In the genomic region with DNA sequence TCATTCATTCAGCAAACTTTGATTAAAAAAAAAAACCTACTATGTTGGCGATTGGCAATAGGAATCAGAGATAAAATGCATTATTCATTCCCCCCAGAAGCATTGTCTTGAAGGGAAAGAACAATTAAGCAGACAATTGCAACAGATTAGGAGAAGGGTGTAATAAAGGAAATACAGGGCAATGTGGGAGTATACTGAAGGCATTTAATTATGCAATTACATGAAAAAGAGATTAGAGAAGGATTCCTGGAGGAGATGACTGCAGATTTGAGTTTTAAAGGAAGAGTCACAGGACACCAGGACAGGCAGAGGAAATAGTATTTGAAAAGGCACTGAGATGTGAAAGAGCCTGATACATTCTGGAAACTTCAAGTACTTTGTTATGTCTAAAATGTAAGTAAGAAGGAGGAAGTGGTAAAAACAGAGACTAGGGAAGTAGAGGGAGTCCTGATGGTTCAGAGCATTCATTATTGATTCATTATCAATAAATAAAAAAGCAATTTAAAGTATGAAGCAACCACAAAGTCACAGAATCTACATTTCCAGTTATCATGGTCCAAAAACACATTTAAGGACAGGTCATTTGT, we compare ENCODE assay signal across 21 cellular contexts. TPM values are rescaled to one million over a fixed set of nuclear protein-coding genes. Genes with fewer than 3 reads are reported as not detected.
DNase-seq lines count a peak whose midpoint lies in the region; ATAC-seq and TF ChIP-seq lines count a peak whose summit lies in the region.
"Had no signal": no experiment of that assay in that cellular context is flagged by ENCODE, and none has a peak within 500 bp of the region (broad histone marks: within the 10 kb centered on the region; RNA-seq: fewer than 3 reads in every experiment).

No MANE protein-coding gene starts in this region.

- no peaks in the 10 kb centered on the region for H3K27me3 Mint-ChIP-seq in activated CD4-positive, alpha-beta T cell treated with anti-CD3 and anti-CD28 coated beads for 36 hours
- H3K27me3 Mint-ChIP-seq in activated T-helper 1 cell treated with anti-CD3 and anti-CD28 coated beads, Interleukin-12 subunit alpha, Interleukin-12 subunit beta, Interleukin-2, Interleukin-4 antibody, amounts not matched to agents 30 ng/mL and 10 ng/mL and 1 ng/mL, durations not matched to agents 14 hours and 24 hours and 36 hours (ENCODE audit: insufficient read depth): no peaks in the 10 kb centered on the region
- no peaks in the 10 kb centered on the region for H3K27me3 Mint-ChIP-seq in naive thymus-derived CD8-positive, alpha-beta T cell
- H3K27me3 Mint-ChIP-seq: memory B cell; stimulated activated naive B cell treated with anti-CD40 and anti-IgM and Interleukin-4, amounts not matched to agents 10 μg/mL and 1 μg/mL and 100 μg/mL, for 72 hours; type B pancreatic cell had no signal

- no peak for TF ChIP-seq CTCF in KMS-11 (conservative IDR thresholded peaks at IDR 0.05; ENCODE audit: low read depth, low read length)

- no peak for DNase-seq in activated CD4-positive, alpha-beta T cell treated with anti-CD3 and anti-CD28 coated beads for 36 hours
- no peak for DNase-seq in activated CD4-positive, alpha-beta T cell treated with anti-CD3 and anti-CD28 coated beads for 1 hour
- no peak for DNase-seq in activated T-helper 1 cell treated with anti-CD3 and anti-CD28 coated beads, Interleukin-12 subunit alpha, Interleukin-12 subunit beta, Interleukin-2, Interleukin-4 antibody, amounts not matched to agents 30 ng/mL and 10 ng/mL and 1 ng/mL, durations not matched to agents 14 hours and 24 hours and 36 hours (ENCODE audit: low spot score)
- DNase-seq in naive thymus-derived CD8-positive, alpha-beta T cell: no peak
- DNase-seq in NCI-H2107 treated with DMSO at 0.1 percent for 48 hours (lab: John Stamatoyannopoulos, UW; ENCODE audit: unreplicated experiment): no peak
- DNase-seq: adrenal gland; caudate nucleus; DMS53; hypothalamus; NCI-H1694; stimulated activated naive B cell treated with anti-CD40 and anti-IgM and Interleukin-4, amounts not matched to agents 10 μg/mL and 1 μg/mL and 100 μg/mL, for 72 hours had no signal

- no peak overlapping the region for H3K4me3 Mint-ChIP-seq in activated CD4-positive, alpha-beta T cell treated with anti-CD3 and anti-CD28 coated beads for 36 hours
- H3K4me3 Mint-ChIP-seq in activated T-helper 1 cell treated with anti-CD3 and anti-CD28 coated beads, Interleukin-12 subunit alpha, Interleukin-12 subunit beta, Interleukin-2, Interleukin-4 antibody, amounts not matched to agents 30 ng/mL and 10 ng/mL and 1 ng/mL, durations not matched to agents 14 hours and 24 hours and 36 hours: no peak overlapping the region
- peak overlapping the region; percentile 12 to 77 (median 41) for H3K4me3 Mint-ChIP-seq in naive thymus-derived CD8-positive, alpha-beta T cell
- H3K4me3 Mint-ChIP-seq: memory B cell; neural crest cell; stimulated activated naive B cell treated with anti-CD40 and anti-IgM and Interleukin-4, amounts not matched to agents 10 μg/mL and 1 μg/mL and 100 μg/mL, for 72 hours; type B pancreatic cell; WTC11 had no signal

- intact Hi-C loops in activated CD4-positive, alpha-beta T cell treated with anti-CD3 and anti-CD28 coated beads for 36 hours (cut with DNase I, micrococcal nuclease): loop anchor here (5.0 to 10.0 kb wide), 3 partner anchors 238 to 665 kb away; partner anchors contain the start of gene PTPRK (in 2 of the 2)
- intact Hi-C loops in activated T-helper 1 cell treated with anti-CD3 and anti-CD28 coated beads, Interleukin-12 subunit alpha, Interleukin-12 subunit beta, Interleukin-2, Interleukin-4 antibody, amounts not matched to agents 30 ng/mL and 10 ng/mL and 1 ng/mL, durations not matched to agents 14 hours and 24 hours and 36 hours (cut with micrococcal nuclease): loop anchor here (1.0 to 10.0 kb wide), 5 partner anchors 8 to 400 kb away; no protein-coding TSS in a partner anchor

- H3K4me1 Mint-ChIP-seq in activated CD4-positive, alpha-beta T cell treated with anti-CD3 and anti-CD28 coated beads for 36 hours: peaks cover 57% of the 10 kb centered on the region
- peaks cover 48% of the 10 kb centered on the region for H3K4me1 Mint-ChIP-seq in activated T-helper 1 cell treated with anti-CD3 and anti-CD28 coated beads, Interleukin-12 subunit alpha, Interleukin-12 subunit beta, Interleukin-2, Interleukin-4 antibody, amounts not matched to agents 30 ng/mL and 10 ng/mL and 1 ng/mL, durations not matched to agents 14 hours and 24 hours and 36 hours (ENCODE audit: low read depth)
- peaks cover 33 to 82% (median 74%) of the 10 kb centered on the region in 4 donors for H3K4me1 Mint-ChIP-seq in naive thymus-derived CD8-positive, alpha-beta T cell
- H3K4me1 Mint-ChIP-seq: memory B cell; neural crest cell; stimulated activated naive B cell treated with anti-CD40 and anti-IgM and Interleukin-4, amounts not matched to agents 10 μg/mL and 1 μg/mL and 100 μg/mL, for 72 hours had no signal

- H3K27ac ChIP-seq in KMS-11: no peak overlapping the region
- H3K27ac ChIP-seq: adrenal gland, C4-2B had no signal

- POLR2A ChIA-PET in activated CD4-positive, alpha-beta T cell treated with anti-CD3 and anti-CD28 coated beads for 36 hours (lab: Charles Lee): no interaction called here
- POLR2A ChIA-PET in naive thymus-derived CD8-positive, alpha-beta T cell (lab: Charles Lee): interaction anchor here (1.0 to 1.2 kb wide), 2 partner anchors 10 to 50 kb away, joined by 3 to 4 read pairs; no protein-coding TSS in a partner anchor

- no peaks in the 10 kb centered on the region for H3K27me3 ChIP-seq in KMS-11 (ENCODE audit: insufficient read depth, low read depth)
- H3K27me3 ChIP-seq: adrenal gland had no signal

- H3K79me2 ChIP-seq in KMS-11 (ENCODE audit: insufficient read depth, low read depth): peaks cover 100% of the 10 kb centered on the region

- no peak overlapping the region for H3K4me3 ChIP-seq in KMS-11 (IDR thresholded peaks at IDR 0.05; ENCODE audit: insufficient read depth, low read depth, low read length)
- H3K4me3 ChIP-seq: adrenal gland, HAP-1 had no signal

- no peak overlapping the region for H2AFZ ChIP-seq in KMS-11 (ENCODE audit: low read depth)

- H3K9me3 Mint-ChIP-seq in activated CD4-positive, alpha-beta T cell treated with anti-CD3 and anti-CD28 coated beads for 36 hours (ENCODE audit: low read depth): peaks cover 2% of the 10 kb centered on the region
- no peaks in the 10 kb centered on the region for H3K9me3 Mint-ChIP-seq in activated T-helper 1 cell treated with anti-CD3 and anti-CD28 coated beads, Interleukin-12 subunit alpha, Interleukin-12 subunit beta, Interleukin-2, Interleukin-4 antibody, amounts not matched to agents 30 ng/mL and 10 ng/mL and 1 ng/mL, durations not matched to agents 14 hours and 24 hours and 36 hours
- H3K9me3 Mint-ChIP-seq in naive thymus-derived CD8-positive, alpha-beta T cell: peaks cover 0 to 2% (median 0%) of the 10 kb centered on the region in 9 donors
- H3K9me3 Mint-ChIP-seq: memory B cell; neural crest cell; stimulated activated naive B cell treated with anti-CD40 and anti-IgM and Interleukin-4, amounts not matched to agents 10 μg/mL and 1 μg/mL and 100 μg/mL, for 72 hours; type B pancreatic cell; WTC11 had no signal

- peaks cover 68% of the 10 kb centered on the region for H3K4me1 ChIP-seq in KMS-11 (ENCODE audit: low read depth, poor library complexity, severe bottlenecking)
- H3K4me1 ChIP-seq: adrenal gland, HAP-1 had no signal

- H3K36me3 Mint-ChIP-seq in activated CD4-positive, alpha-beta T cell treated with anti-CD3 and anti-CD28 coated beads for 36 hours (ENCODE audit: low read depth): peaks cover 9% of the 10 kb centered on the region
- peaks cover 26% of the 10 kb centered on the region for H3K36me3 Mint-ChIP-seq in activated T-helper 1 cell treated with anti-CD3 and anti-CD28 coated beads, Interleukin-12 subunit alpha, Interleukin-12 subunit beta, Interleukin-2, Interleukin-4 antibody, amounts not matched to agents 30 ng/mL and 10 ng/mL and 1 ng/mL, durations not matched to agents 14 hours and 24 hours and 36 hours (ENCODE audit: low read depth)
- peaks cover 8 to 51% (median 13%) of the 10 kb centered on the region in 3 donors for H3K36me3 Mint-ChIP-seq in naive thymus-derived CD8-positive, alpha-beta T cell
- H3K36me3 Mint-ChIP-seq: memory B cell; stimulated activated naive B cell treated with anti-CD40 and anti-IgM and Interleukin-4, amounts not matched to agents 10 μg/mL and 1 μg/mL and 100 μg/mL, for 72 hours; type B pancreatic cell; WTC11 had no signal

- H3K4me2 ChIP-seq in KMS-11: 0 out of 2 replicates have a peak overlapping the region, but pooled peaks have one; percentile 25

- no peaks in the 10 kb centered on the region for H3K36me3 ChIP-seq in KMS-11 (ENCODE audit: insufficient read depth)
- H3K36me3 ChIP-seq: adrenal gland, HAP-1 had no signal

- 0 out of 2 replicates have a peak, but pooled peaks cover 12% of the 10 kb centered on the region for H4K20me1 ChIP-seq in KMS-11 (ENCODE audit: insufficient read depth)

- ATAC-seq in activated CD4-positive, alpha-beta T cell treated with anti-CD3 and anti-CD28 coated beads for 36 hours: no peak
- peak; percentile 36 to 49 for ATAC-seq in naive thymus-derived CD8-positive, alpha-beta T cell
- ATAC-seq in GM21723 (IDR thresholded peaks at IDR 0.05; ENCODE audit: unreplicated experiment) (no peak), HG03045 (IDR thresholded peaks at IDR 0.05; ENCODE audit: unreplicated experiment) (no peak)
- ATAC-seq: stimulated activated naive B cell treated with anti-CD40 and anti-IgM and Interleukin-4, amounts not matched to agents 10 μg/mL and 1 μg/mL and 100 μg/mL, for 72 hours; WTC11 had no signal

- no peak overlapping the region for H3K9ac ChIP-seq in KMS-11

- CTCF ChIA-PET in activated CD4-positive, alpha-beta T cell treated with anti-CD3 and anti-CD28 coated beads for 36 hours (lab: Charles Lee): interaction anchor here (1.0 to 3.4 kb wide), 6 partner anchors 11 to 471 kb away, joined by 3 to 28 read pairs (median 10); no protein-coding TSS in a partner anchor

- H3K27ac Mint-ChIP-seq in activated CD4-positive, alpha-beta T cell treated with anti-CD3 and anti-CD28 coated beads for 36 hours: peak overlapping the region; percentile 37
- peak overlapping the region; percentile 42 for H3K27ac Mint-ChIP-seq in activated T-helper 1 cell treated with anti-CD3 and anti-CD28 coated beads, Interleukin-12 subunit alpha, Interleukin-12 subunit beta, Interleukin-2, Interleukin-4 antibody, amounts not matched to agents 30 ng/mL and 10 ng/mL and 1 ng/mL, durations not matched to agents 14 hours and 24 hours and 36 hours
- H3K27ac Mint-ChIP-seq in naive thymus-derived CD8-positive, alpha-beta T cell: peak overlapping the region; percentile 56 to 89 (median 78)
- H3K27ac Mint-ChIP-seq: memory B cell; stimulated activated naive B cell treated with anti-CD40 and anti-IgM and Interleukin-4, amounts not matched to agents 10 μg/mL and 1 μg/mL and 100 μg/mL, for 72 hours; type B pancreatic cell; WTC11 had no signal

RNA-seq across cellular contexts. Expression of gene THEMIS, which starts 43.7 kb away (rescaled TPM):
- total RNA-seq in activated CD4-positive, alpha-beta T cell treated with anti-CD3 and anti-CD28 coated beads for 36 hours: 10 to 100 TPM; 22.9 to 24.5 TPM
- 10.6 and 11.3 TPM in 2 replicates for total RNA-seq in activated T-helper 1 cell treated with anti-CD3 and anti-CD28 coated beads, Interleukin-12 subunit alpha, Interleukin-12 subunit beta, Interleukin-2, Interleukin-4 antibody, amounts not matched to agents 30 ng/mL and 10 ng/mL and 1 ng/mL, durations not matched to agents 14 hours and 24 hours and 36 hours
- total RNA-seq in naive thymus-derived CD8-positive, alpha-beta T cell: 100 to 1,000 TPM; 128 TPM
- 100 to 1,000 TPM; 168 to 212 (median 183) TPM for polyA plus RNA-seq in naive thymus-derived CD8-positive, alpha-beta T cell
- total RNA-seq: kidney epithelial cell, neural crest cell, WTC11 had no signal

Comparison
In these comparisons a context has a peak if more than half of its experiments do, and no peak if none do; other contexts are left out.
1. ATAC-seq: peak in naive thymus-derived CD8-positive, alpha-beta T cell (2 of 2); none in activated CD4-positive, alpha-beta T cell treated with anti-CD3 and anti-CD28 coated beads for 36 hours (single experiment), GM21723 (single experiment) and HG03045 (single experiment).
2. H3K4me3 Mint-ChIP-seq: peak in naive thymus-derived CD8-positive, alpha-beta T cell (10 of 10); none in activated CD4-positive, alpha-beta T cell treated with anti-CD3 and anti-CD28 coated beads for 36 hours (single experiment) and activated T-helper 1 cell treated with anti-CD3 and anti-CD28 coated beads, Interleukin-12 subunit alpha, Interleukin-12 subunit beta, Interleukin-2, Interleukin-4 antibody, amounts not matched to agents 30 ng/mL and 10 ng/mL and 1 ng/mL, durations not matched to agents 14 hours and 24 hours and 36 hours (single experiment).
3. RNA of gene THEMIS, which starts 43.7 kb away (total RNA-seq): 128 TPM in naive thymus-derived CD8-positive, alpha-beta T cell; 22.9 to 24.5 TPM in activated CD4-positive, alpha-beta T cell treated with anti-CD3 and anti-CD28 coated beads for 36 hours and 10.6 to 11.3 TPM in activated T-helper 1 cell treated with anti-CD3 and anti-CD28 coated beads, Interleukin-12 subunit alpha, Interleukin-12 subunit beta, Interleukin-2, Interleukin-4 antibody, amounts not matched to agents 30 ng/mL and 10 ng/mL and 1 ng/mL, durations not matched to agents 14 hours and 24 hours and 36 hours; every median in the first group is over 4 times any median in the second.
4. Peak in every context shown above with its lines, with median percentiles within 50 percentile points of each other: H3K27ac Mint-ChIP-seq.